Comparison of ENCODE assay signal across 8 cellular contexts in genomic region chr10:124626759-124627380, GRCh38.
A peak's percentile ranks its signal among the peaks of the same experiment; 100 is the strongest.
DNase-seq lines count a peak whose midpoint lies in the region; ATAC-seq and TF ChIP-seq lines count a peak whose summit lies in the region.

No MANE protein-coding gene starts in this region.

- peak; percentile 86 for ATAC-seq in GM21529 (IDR thresholded peaks at IDR 0.05; ENCODE audit: unreplicated experiment)
- peak; percentile 46 for ATAC-seq in body of pancreas

- peaks cover 27% of the 10 kb centered on the region for H3K4me1 ChIP-seq in body of pancreas

- no peaks in the 10 kb centered on the region for H3K36me3 ChIP-seq in body of pancreas (replicated peaks in 1 of 2; ENCODE audit: insufficient read depth in 1 of 2, low read depth in 2 of 2)

- 50 to 68% methylated on average over 5 to 13 of the region's 13 CpGs for WGBS in body of pancreas, 2 donors

- no peak for TF ChIP-seq CTCF in body of pancreas (IDR thresholded peaks at IDR 0.05)

- no peak for TF ChIP-seq POLR2A in body of pancreas (IDR thresholded peaks at IDR 0.05)

- intact Hi-C loops in body of pancreas (cut with DNase I) = loop anchor here (10.0 kb wide), 1 partner anchor 108 kb away; no protein-coding TSS in a partner anchor

- H3K27me3 ChIP-seq in body of pancreas = no peaks in the 10 kb centered on the region

- no peaks in the 10 kb centered on the region for H3K9me3 ChIP-seq in body of pancreas

- no peak overlapping the region for H3K4me3 ChIP-seq in body of pancreas

- DNase-seq in ELF-1 (ENCODE audit: low read depth, low spot score) (peak; percentile 59), NCI-H146 (lab: John Stamatoyannopoulos, UW) (peak; percentile 88), body of pancreas (peak in 1 of 4 donors; percentile 43), H4 (ENCODE audit: low spot score) (no peak), OCI-M2 (lab: John Stamatoyannopoulos, UW; ENCODE audit: unreplicated experiment) (no peak), NCI-H2227 treated with DMSO at 0.1 percent for 48 hours (lab: John Stamatoyannopoulos, UW) (no peak)
- DNase-seq in stimulated activated CD4-positive, alpha-beta T cell treated with anti-CD3 and anti-CD28 coated beads, Interleukin-2, amount 100 ng/mL, for 4 hours (ENCODE audit: low read depth) = peak; percentile 26

- H3K27ac ChIP-seq in body of pancreas = no peak overlapping the region

Comparison
In these comparisons a context has a peak if more than half of its experiments do, and no peak if none do; other contexts are left out.
1. DNase-seq: peak in ELF-1 (single experiment), NCI-H146 (single experiment) and stimulated activated CD4-positive, alpha-beta T cell treated with anti-CD3 and anti-CD28 coated beads, Interleukin-2, amount 100 ng/mL, for 4 hours (single experiment); none in H4 (single experiment), OCI-M2 (single experiment) and NCI-H2227 treated with DMSO at 0.1 percent for 48 hours (single experiment).